8 cellular contexts compared by ENCODE assay signal in genomic region chr1:27300341-27301051, GRCh38. TPM values are rescaled to one million over a fixed set of nuclear protein-coding genes. Genes with fewer than 3 reads are reported as not detected.
DNase-seq lines count a peak whose midpoint lies in the region; ATAC-seq and TF ChIP-seq lines count a peak whose summit lies in the region.

No MANE protein-coding gene starts in this region.

- peak overlapping the region; percentile 8 for H2BK5ac ChIP-seq in neuronal stem cell (ENCODE audit: low read length)

- no peak overlapping the region for H3K4me3 ChIP-seq in neuronal stem cell (ENCODE audit: low read length in 2 of 2)

- no peaks in the 10 kb centered on the region for H3K9me3 Mint-ChIP-seq in stimulated activated naive CD8-positive, alpha-beta T cell treated with anti-CD3 and anti-CD28 coated beads, Interleukin-15, amount 100 ng/mL, for 72 hours

- no peak overlapping the region for H3K9ac ChIP-seq in neuronal stem cell (ENCODE audit: low read depth, low read length, poor library complexity)

- no peak overlapping the region for H4K8ac ChIP-seq in neuronal stem cell (ENCODE audit: low read depth, low read length)

- H3K9me3 ChIP-seq in neuronal stem cell (replicated peaks in 1 of 2; ENCODE audit: control insufficient read depth in 2 of 2, insufficient read depth in 1 of 2, low read depth in 1 of 2, low read length in 2 of 2), result no peaks in the 10 kb centered on the region

- peak; percentile 100 for TF ChIP-seq CTCF in GM10266 (IDR thresholded peaks at IDR 0.05; ENCODE audit: control insufficient read depth, insufficient read depth, low read depth, missing control alignments)

- H2BK15ac ChIP-seq in neuronal stem cell (ENCODE audit: low read length), result no peak overlapping the region

- no peaks in the 10 kb centered on the region for H3K27me3 Mint-ChIP-seq in stimulated activated naive CD8-positive, alpha-beta T cell treated with anti-CD3 and anti-CD28 coated beads, Interleukin-15, amount 100 ng/mL, for 72 hours

- H3K36me3 ChIP-seq in neuronal stem cell (replicated peaks in 1 of 2; ENCODE audit: control insufficient read depth in 2 of 2, insufficient read depth in 2 of 2, low read length in 2 of 2), result peaks cover 18 to 30% of the 10 kb centered on the region in 2 donors

- H2AFZ ChIP-seq in neuronal stem cell (ENCODE audit: low read length), result no peak overlapping the region

- no peak overlapping the region for H3K4me3 Mint-ChIP-seq in stimulated activated naive CD8-positive, alpha-beta T cell treated with anti-CD3 and anti-CD28 coated beads, Interleukin-15, amount 100 ng/mL, for 72 hours

- H3K4me1 Mint-ChIP-seq in stimulated activated naive CD8-positive, alpha-beta T cell treated with anti-CD3 and anti-CD28 coated beads, Interleukin-15, amount 100 ng/mL, for 72 hours, result peaks cover 6% of the 10 kb centered on the region

- no peak overlapping the region for H3K18ac ChIP-seq in neuronal stem cell (ENCODE audit: low read length)

- DNase-seq in GM10266 (ENCODE audit: extremely low spot score) (peak; percentile 87), LoVo (ENCODE audit: low spot score) (peak; percentile 74), SHP77 treated with DMSO at 0.1 percent for 48 hours (lab: John Stamatoyannopoulos, UW) (peak; percentile 51), fibroblast of the conjunctiva (ENCODE audit: low read depth) (peak; percentile 94), neuronal stem cell (ENCODE audit: low spot score) (peak; percentile 85)
- DNase-seq in activated effector memory CD4-positive, alpha-beta T cell treated with anti-CD3 and anti-CD28 coated beads, Interleukin-2, amount 50 U/mL, for 16 hours, result peak; percentile 91
- peak; percentile 73 for DNase-seq in stimulated activated naive CD8-positive, alpha-beta T cell treated with anti-CD3 and anti-CD28 coated beads, Interleukin-15, amount 100 ng/mL, for 72 hours

- peak overlapping the region; percentile 41 for H2AK5ac ChIP-seq in neuronal stem cell (ENCODE audit: low read depth, low read length)

- H3K4ac ChIP-seq in neuronal stem cell (ENCODE audit: low read length), result peak overlapping the region; percentile 20

- H3K27me3 ChIP-seq in neuronal stem cell (ENCODE audit: control insufficient read depth in 3 of 3, insufficient read depth in 3 of 3, low read depth in 1 of 3, low read length in 3 of 3), result no peaks in the 10 kb centered on the region

- no peak overlapping the region for H4K91ac ChIP-seq in neuronal stem cell (ENCODE audit: low read depth, low read length, poor library complexity)

- H3K27ac ChIP-seq in neuronal stem cell (replicated peaks; ENCODE audit: low read length), result peak overlapping the region; percentile 83

- WGBS in neuronal stem cell (ENCODE audit: extremely low coverage in 2 of 2, insufficient read length in 2 of 2, insufficient replicate concordance in 1 of 2), 2 donors, result no CpG with 5 or more reads among the region's 5 CpGs

- peak; percentile 87 for ATAC-seq in stimulated activated naive CD8-positive, alpha-beta T cell treated with anti-CD3 and anti-CD28 coated beads, Interleukin-15, amount 100 ng/mL, for 72 hours
- ATAC-seq in GM21423 (IDR thresholded peaks at IDR 0.05; ENCODE audit: unreplicated experiment), result no peak

- no peaks in the 10 kb centered on the region for H3K79me1 ChIP-seq in neuronal stem cell (ENCODE audit: low read depth, low read length)

- peak overlapping the region; percentile 45 for H2BK120ac ChIP-seq in neuronal stem cell (ENCODE audit: low read depth, low read length)

- H3K23ac ChIP-seq in neuronal stem cell (ENCODE audit: low read depth, low read length, poor library complexity), result no peak overlapping the region

- H3K4me2 ChIP-seq in neuronal stem cell (ENCODE audit: insufficient read depth, low read length, poor library complexity, severe bottlenecking), result no peak overlapping the region

- H3K14ac ChIP-seq in neuronal stem cell (ENCODE audit: low read length), result peak overlapping the region; percentile 57

- H3K4me1 ChIP-seq in neuronal stem cell (ENCODE audit: control insufficient read depth in 2 of 2, insufficient read depth in 1 of 2, low read depth in 1 of 2, low read length in 2 of 2), result peaks cover 28 to 29% of the 10 kb centered on the region in 2 donors

- H2BK12ac ChIP-seq in neuronal stem cell (ENCODE audit: low read length), result peak overlapping the region; percentile 68

- H3K27ac Mint-ChIP-seq in stimulated activated naive CD8-positive, alpha-beta T cell treated with anti-CD3 and anti-CD28 coated beads, Interleukin-15, amount 100 ng/mL, for 72 hours, result no peak overlapping the region

RNA-seq across cellular contexts. Expression of gene TMEM222, which starts 21.5 kb away (rescaled TPM):
- polyA plus RNA-seq in neuronal stem cell (2013, experiment 1 of 2), result 23.9 TPM
- 22.3 TPM for polyA plus RNA-seq in neuronal stem cell (2013, experiment 2 of 2)

RNA-seq across cellular contexts. Expression of gene SYTL1, which starts 41.3 kb away (rescaled TPM):
- polyA plus RNA-seq in neuronal stem cell (2013, experiment 1 of 2), result 8.5 TPM
- 8.0 TPM for polyA plus RNA-seq in neuronal stem cell (2013, experiment 2 of 2)
